Comparison of ENCODE assay signal across 16 cellular contexts in genomic region chrX:44068043-44068442, GRCh38.
DNase-seq lines count a peak whose midpoint lies in the region; ATAC-seq, FAIRE-seq and TF ChIP-seq lines count a peak whose summit lies in the region.
"Had no signal": no experiment of that assay in that cellular context is flagged by ENCODE, and none has a peak within 500 bp of the region (broad histone marks: within the 10 kb centered on the region; RNA-seq: fewer than 3 reads in every experiment).

No MANE protein-coding gene starts in this region.

- H3K27ac ChIP-seq in HepG2 (ENCODE audit: extremely low read length, insufficient read depth, low read length), result no peak overlapping the region
- no peak overlapping the region for H3K27ac ChIP-seq in right lobe of liver
- no peak overlapping the region for H3K27ac ChIP-seq in GM12878 (ENCODE audit: control insufficient read depth, insufficient read depth)
- H3K27ac ChIP-seq in epithelial cell of prostate, result no peak overlapping the region
- H3K27ac ChIP-seq in Karpas-422 (ENCODE audit: low read length), result no peak overlapping the region
- H3K27ac ChIP-seq: BLaER1 treated with 17β-estradiol and CSF1 and Interleukin-3, amounts not matched to agents 10 nM and 100 nM had no signal

- TF ChIP-seq CTCF in HepG2 (CRISPR knock-in tag; IDR thresholded peaks at IDR 0.05), result no peak
- TF ChIP-seq CTCF in right lobe of liver (IDR thresholded peaks at IDR 0.05), result no peak
- TF ChIP-seq CTCF in GM12878 (IDR thresholded peaks at IDR 0.05 in 2 of 3, conservative IDR thresholded peaks at IDR 0.05 in 1 of 3; ENCODE audit: control insufficient read depth in 2 of 3, extremely low read depth in 1 of 3, insufficient read depth in 1 of 3, low read depth in 3 of 3, low read length in 3 of 3), result no peak

- BruUV-seq in HepG2 (replicated peaks; lab: Mats Ljungman, UMichigan) (no TSS peak), GM12878 (replicated peaks; lab: Mats Ljungman, UMichigan) (no TSS peak)

- TF ChIP-seq RAD21 in HepG2 (CRISPR knock-in tag; IDR thresholded peaks at IDR 0.05) (no peak), GM12878 (IDR thresholded peaks at IDR 0.05; ENCODE audit: insufficient read depth, low read depth, low read length) (no peak)

- DNase-seq in HepG2 (ENCODE audit: low spot score) (no peak), right lobe of liver (no peak), GM12878 (ENCODE audit: low read depth, low spot score) (no peak), epithelial cell of prostate (ENCODE audit: low read depth, low spot score) (peak; percentile 53), GM03348 (ENCODE audit: low spot score) (no peak), Karpas-422 (no peak)
- no peak for DNase-seq in activated naive CD4-positive, alpha-beta T cell treated with Interleukin-2 at 50 U/mL for 16 hours
- DNase-seq: ACHN; CD4-positive, CD25-positive, alpha-beta regulatory T cell; DMS53; EL; GOT3; H9 had no signal

- H3K79me2 ChIP-seq in HepG2 (ENCODE audit: insufficient read depth, low read length) (no peaks in the 10 kb centered on the region), GM12878 (ENCODE audit: control insufficient read depth, insufficient read depth, low read length) (no peaks in the 10 kb centered on the region), Karpas-422 (ENCODE audit: low read length) (no peaks in the 10 kb centered on the region)

- H3K27me3 ChIP-seq in HepG2 (ENCODE audit: control insufficient read depth in 1 of 2, insufficient read depth in 2 of 2, low read length in 2 of 2) (no peaks in the 10 kb centered on the region; a peak in 1 of 5 replicates), right lobe of liver (no peaks in the 10 kb centered on the region), GM12878 (replicated peaks in 1 of 2; ENCODE audit: control insufficient read depth in 2 of 2, insufficient read depth in 2 of 2, low read length in 1 of 2) (no peaks in the 10 kb centered on the region), Karpas-422 (ENCODE audit: low read length) (no peaks in the 10 kb centered on the region)
- H3K27me3 ChIP-seq: BLaER1 treated with 17β-estradiol and CSF1 and Interleukin-3, amounts not matched to agents 10 nM and 100 nM had no signal

- ATAC-seq in HepG2, result no peak
- ATAC-seq in right lobe of liver, result no peak
- ATAC-seq in GM12878, result no peak

- in situ Hi-C loops in HepG2 (cut with HindIII; ENCODE audit: extremely low pct_ligation_motif_present, low pct_unique_long_range_greater_than_20kb) (no loop called here), GM12878 (cut with MboI) (no loop called here)

- H3K4me1 ChIP-seq in HepG2 (ENCODE audit: insufficient read depth, low read length) (no peaks in the 10 kb centered on the region), right lobe of liver (no peaks in the 10 kb centered on the region), GM12878 (ENCODE audit: control insufficient read depth, insufficient read depth, low read length) (no peaks in the 10 kb centered on the region), Karpas-422 (ENCODE audit: low read length) (no peaks in the 10 kb centered on the region)
- H3K4me1 ChIP-seq: BLaER1 treated with 17β-estradiol and CSF1 and Interleukin-3, amounts not matched to agents 10 nM and 100 nM had no signal

- no peak for TF ChIP-seq POLR2A in HepG2 (IDR thresholded peaks at IDR 0.05; ENCODE audit: insufficient read depth in 1 of 2, low read depth in 2 of 2, low read length in 2 of 2)
- TF ChIP-seq POLR2A in right lobe of liver (IDR thresholded peaks at IDR 0.05), result no peak
- no peak for TF ChIP-seq POLR2A in GM12878 (IDR thresholded peaks at IDR 0.05; ENCODE audit: low read depth, low read length)

- H3K36me3 ChIP-seq in HepG2 (replicated peaks in 1 of 2; ENCODE audit: control insufficient read depth in 1 of 2, insufficient read depth in 2 of 2, low read length in 2 of 2), result no peaks in the 10 kb centered on the region
- H3K36me3 ChIP-seq in right lobe of liver, result no peaks in the 10 kb centered on the region
- no peaks in the 10 kb centered on the region for H3K36me3 ChIP-seq in GM12878 (ENCODE audit: control insufficient read depth in 2 of 2, insufficient read depth in 2 of 2, low read length in 1 of 2)
- H3K36me3 ChIP-seq in Karpas-422 (ENCODE audit: insufficient read depth, low read length), result no peaks in the 10 kb centered on the region
- H3K36me3 ChIP-seq: BLaER1 treated with 17β-estradiol and CSF1 and Interleukin-3, amounts not matched to agents 10 nM and 100 nM had no signal

- H3K4me3 ChIP-seq in HepG2 (replicated peaks in 1 of 3; ENCODE audit: insufficient read depth in 1 of 3, low read depth in 2 of 3, low read length in 3 of 3), result no peak overlapping the region
- no peak overlapping the region for H3K4me3 ChIP-seq in right lobe of liver
- H3K4me3 ChIP-seq in GM12878, result no peak overlapping the region
- H3K4me3 ChIP-seq in Karpas-422 (ENCODE audit: low read length), result no peak overlapping the region
- H3K4me3 ChIP-seq: BLaER1 treated with 17β-estradiol and CSF1 and Interleukin-3, amounts not matched to agents 10 nM and 100 nM had no signal

- TF ChIP-seq EP300 in HepG2 (IDR thresholded peaks at IDR 0.05; ENCODE audit: low read depth in 2 of 2, low read length in 2 of 2) (no peak), HepG2 (CRISPR knock-in tag; IDR thresholded peaks at IDR 0.05; ENCODE audit: borderline replicate concordance) (no peak), GM12878 (IDR thresholded peaks at IDR 0.05; ENCODE audit: borderline replicate concordance in 1 of 2, control insufficient read depth in 1 of 2, low read depth in 2 of 2, low read length in 2 of 2) (no peak)

- H3K9ac ChIP-seq in HepG2 (ENCODE audit: insufficient read depth, low read depth, low read length) (no peak overlapping the region), GM12878 (ENCODE audit: control insufficient read depth, insufficient read depth, low read length) (no peak overlapping the region), Karpas-422 (ENCODE audit: low read length) (no peak overlapping the region)
- H3K9ac ChIP-seq: BLaER1 treated with 17β-estradiol and CSF1 and Interleukin-3, amounts not matched to agents 10 nM and 100 nM had no signal

- no peak overlapping the region for H3K4me2 ChIP-seq in HepG2 (ENCODE audit: low read depth, low read length)
- no peak overlapping the region for H3K4me2 ChIP-seq in GM12878 (ENCODE audit: control insufficient read depth, insufficient read depth)
- H3K4me2 ChIP-seq in Karpas-422 (ENCODE audit: low read depth, low read length, poor library complexity, severe bottlenecking), result no peak overlapping the region
- H3K4me2 ChIP-seq: BLaER1 treated with 17β-estradiol and CSF1 and Interleukin-3, amounts not matched to agents 10 nM and 100 nM had no signal

- 50% methylated on average over 2 of the region's 2 CpGs for WGBS in HepG2 (ENCODE audit: low lambda C conversion rate)
- 63% methylated on average over 2 of the region's 2 CpGs for WGBS in right lobe of liver (ENCODE audit: insufficient coverage, low coverage, low lambda C conversion rate, missing lambda C conversion rate)
- 53% methylated on average over 2 of the region's 2 CpGs for WGBS in GM12878 (ENCODE audit: insufficient coverage, insufficient replicate concordance, low lambda C conversion rate, missing lambda C conversion rate)

- H3K9me2 ChIP-seq in Karpas-422 (replicated peaks; ENCODE audit: insufficient read depth, low read length), result no peaks in the 10 kb centered on the region

- POLR2A ChIA-PET in HepG2 (lab: Yijun Ruan, JAX) (no interaction called here), GM12878 (lab: Charles Lee) (no interaction called here)

- intact Hi-C loops in HepG2 (cut with micrococcal nuclease; ENCODE audit: unreplicated experiment) (no loop called here), right lobe of liver (cut with DNase I) (no loop called here), GM12878 (cut with micrococcal nuclease; ENCODE audit: unreplicated experiment) (no loop called here)

- RAD21 ChIA-PET in GM12878 (lab: Charles Lee; ENCODE audit: unreplicated experiment), result no interaction called here

- FAIRE-seq in HepG2 (lab: Jason Lieb, UNC), result no peak
- FAIRE-seq in GM12878 (lab: Jason Lieb, UNC), result no peak
- FAIRE-seq: G401.6, GM19239 had no signal

- CTCF ChIA-PET in HepG2 (lab: Yijun Ruan, JAX; ENCODE audit: low intra/inter-chr PET ratio, low total read pairs) (no interaction called here), GM12878 (lab: Yijun Ruan, JAX) (no interaction called here)

- no peak overlapping the region for H2AFZ ChIP-seq in HepG2 (ENCODE audit: low read length)
- H2AFZ ChIP-seq in GM12878 (ENCODE audit: control insufficient read depth, low read depth, low read length), result no peak overlapping the region
- no peak overlapping the region for H2AFZ ChIP-seq in Karpas-422 (ENCODE audit: low read length)

- H3K9me3 ChIP-seq in HepG2 (ENCODE audit: low read length) (no peaks in the 10 kb centered on the region), right lobe of liver (no peaks in the 10 kb centered on the region), GM12878 (replicated peaks; ENCODE audit: control insufficient read depth, insufficient read depth, low read length) (no peaks in the 10 kb centered on the region), Karpas-422 (ENCODE audit: low read length) (no peaks in the 10 kb centered on the region)

- H4K20me1 ChIP-seq in HepG2 (ENCODE audit: insufficient read depth, low read length) (no peaks in the 10 kb centered on the region), GM12878 (ENCODE audit: control insufficient read depth, insufficient read depth) (no peaks in the 10 kb centered on the region), Karpas-422 (ENCODE audit: insufficient read depth, low read depth, low read length) (no peaks in the 10 kb centered on the region)
- H4K20me1 ChIP-seq: BLaER1 treated with 17β-estradiol and CSF1 and Interleukin-3, amounts not matched to agents 10 nM and 100 nM had no signal

- SMC1A ChIA-PET in GM12878 (lab: Charles Lee; ENCODE audit: uncharacterized antibody, unreplicated experiment), result no interaction called here

TF ChIP-seq in GM12878, 131 proteins besides CTCF, POLR2A, EP300 and RAD21 (continues in another document):
- TF ChIP-seq RAD51 (IDR thresholded peaks at IDR 0.05), result peak; percentile 14; the same call in 1 of the 2 replicates

Comparison
In these comparisons a context has a peak if more than half of its experiments do, and no peak if none do; other contexts are left out.
1. Of the 75 proteins assayed by ChIP-seq in both HepG2 and GM12878: peak only in HepG2: none; only in GM12878: none; in both: RAD51; in neither: 73; mixed calls (peak in some experiments, not most) for 1.